Comparison of ENCODE assay signal across 8 cellular contexts in genomic region chr4:1166509-1167243, GRCh38. TPM values are rescaled to one million over a fixed set of nuclear protein-coding genes. Genes with fewer than 3 reads are reported as not detected.
A peak's percentile ranks its signal among the peaks of the same experiment; 100 is the strongest.
DNase-seq lines count a peak whose midpoint lies in the region; ATAC-seq, FAIRE-seq and TF ChIP-seq lines count a peak whose summit lies in the region.

No MANE protein-coding gene starts in this region.

- DNase-seq in DND-41 = no peak
- DNase-seq in astrocyte (ENCODE audit: low read depth) = no peak
- peak; percentile 38 for DNase-seq in natural killer cell
- DNase-seq in GOT3 (lab: John Stamatoyannopoulos, UW) = no peak
- no peak for DNase-seq in NCI-H226

- H3K27me3 ChIP-seq in DND-41 (ENCODE audit: insufficient read depth, low read length, poor library complexity) (no peaks in the 10 kb centered on the region), astrocyte (ENCODE audit: insufficient read depth, low read length) (peaks cover 13% of the 10 kb centered on the region)

- H3K4me3 ChIP-seq in DND-41 (ENCODE audit: low read depth in 1 of 2, low read length in 2 of 2) = peak overlapping the region in 1 of 2 experiments; percentile 60; a peak in 3 of 4 replicates
- peak overlapping the region; percentile 65 for H3K4me3 ChIP-seq in astrocyte (ENCODE audit: insufficient read depth, low read depth, low read length)

- intact Hi-C loops in natural killer cell (cut with micrococcal nuclease) = loop anchor here (1.0 to 5.0 kb wide), 7 partner anchors 18 to 180 kb away; partner anchors contain the start of gene UVSSA

- H3K4me1 ChIP-seq in DND-41 (ENCODE audit: insufficient read depth, low read length) (peaks cover 25% of the 10 kb centered on the region), astrocyte (ENCODE audit: insufficient read depth, low read length) (peaks cover 4% of the 10 kb centered on the region)

- peaks cover 31% of the 10 kb centered on the region for H3K27me3 Mint-ChIP-seq in astrocyte (ENCODE audit: low read depth, unreplicated experiment)
- no peaks in the 10 kb centered on the region for H3K27me3 Mint-ChIP-seq in natural killer cell (ENCODE audit: low read depth in 2 of 2)

- H3K79me2 ChIP-seq in DND-41 (ENCODE audit: insufficient read depth, low read length) (0 out of 2 replicates have a peak, but pooled peaks cover 5% of the 10 kb centered on the region), astrocyte (ENCODE audit: insufficient read depth, low read length) (no peaks in the 10 kb centered on the region)

- peak overlapping the region; percentile 47 for H3K4me3 Mint-ChIP-seq in astrocyte (ENCODE audit: unreplicated experiment)
- H3K4me3 Mint-ChIP-seq in natural killer cell = peak overlapping the region; percentile 94

- TF ChIP-seq CTCF in DND-41 (IDR thresholded peaks at IDR 0.05; ENCODE audit: borderline replicate concordance, extremely low read depth, low read length, poor library complexity, severe bottlenecking) = no peak
- TF ChIP-seq CTCF in astrocyte (IDR thresholded peaks at IDR 0.05; ENCODE audit: insufficient read depth, low read depth, low read length) = no peak
- no peak for TF ChIP-seq CTCF in natural killer cell (IDR thresholded peaks at IDR 0.05)

- peaks cover 3% of the 10 kb centered on the region for H3K4me1 Mint-ChIP-seq in astrocyte (ENCODE audit: low read depth, unreplicated experiment)
- peaks cover 48 to 49% of the 10 kb centered on the region in 2 donors for H3K4me1 Mint-ChIP-seq in natural killer cell

- H3K9me3 ChIP-seq in DND-41 (ENCODE audit: insufficient read depth, low read length, severe bottlenecking) (no peaks in the 10 kb centered on the region), astrocyte (ENCODE audit: insufficient read depth, low read depth, low read length) (no peaks in the 10 kb centered on the region)

- ATAC-seq in DND-41 (ENCODE audit: insufficient read depth, low read depth) = peak; percentile 8
- ATAC-seq in HG03439 (IDR thresholded peaks at IDR 0.05; ENCODE audit: unreplicated experiment) = peak; percentile 10
- ATAC-seq in natural killer cell = peak in 2 of 3 donors; percentile 18 to 20
- ATAC-seq in GM21390 (IDR thresholded peaks at IDR 0.05; ENCODE audit: unreplicated experiment) = no peak
- no peak for ATAC-seq in GM21515 (IDR thresholded peaks at IDR 0.05; ENCODE audit: unreplicated experiment)

- FAIRE-seq in astrocyte (lab: Jason Lieb, UNC) = no peak

- H3K9ac ChIP-seq in DND-41 (ENCODE audit: low read depth, low read length) = peak overlapping the region; percentile 81
- H3K9ac ChIP-seq in astrocyte (ENCODE audit: low read length) = peak overlapping the region; percentile 76

- H3K36me3 ChIP-seq in DND-41 (ENCODE audit: insufficient read depth, low read length) = no peaks in the 10 kb centered on the region
- H3K36me3 ChIP-seq in astrocyte (ENCODE audit: insufficient read depth, low read length) = no peaks in the 10 kb centered on the region

- H3K9me3 Mint-ChIP-seq in astrocyte (ENCODE audit: unreplicated experiment) (peaks cover 2% of the 10 kb centered on the region), natural killer cell (no peaks in the 10 kb centered on the region)

- H2AFZ ChIP-seq in DND-41 (ENCODE audit: low read depth, low read length) (peak overlapping the region; percentile 74), astrocyte (ENCODE audit: low read depth, low read length) (peak overlapping the region; percentile 78)

- H4K20me1 ChIP-seq in DND-41 (ENCODE audit: insufficient read depth, low read length) (no peaks in the 10 kb centered on the region), astrocyte (ENCODE audit: insufficient read depth, low read length) (peaks cover 5% of the 10 kb centered on the region)

- H3K36me3 Mint-ChIP-seq in astrocyte (ENCODE audit: low read depth, unreplicated experiment) (peaks cover 9% of the 10 kb centered on the region), natural killer cell (no peaks in the 10 kb centered on the region)

- H3K27ac Mint-ChIP-seq in astrocyte (ENCODE audit: unreplicated experiment) (peak overlapping the region; percentile 6), natural killer cell (peak overlapping the region; percentile 88 to 96)

- H3K4me2 ChIP-seq in DND-41 (ENCODE audit: insufficient read depth, low read length) = peak overlapping the region; percentile 74
- H3K4me2 ChIP-seq in astrocyte (ENCODE audit: low read length) = peak overlapping the region; percentile 87

- H3K27ac ChIP-seq in DND-41 (ENCODE audit: low read length) (peak overlapping the region; percentile 86), astrocyte (ENCODE audit: low read depth, low read length) (no peak overlapping the region)

RNA-seq across cellular contexts. Expression of gene SPON2, which starts 5.7 kb away (rescaled TPM):
- total RNA-seq in astrocyte (47.8 and 55.5 TPM in 2 replicates), natural killer cell (1,000 to 10,000 TPM; 1,124 to 1,574 (median 1,339) TPM)

RNA-seq across cellular contexts. Expression of gene RNF212, which starts 53.3 kb away (rescaled TPM):
- total RNA-seq in astrocyte = 2.0 and 2.2 TPM in 2 replicates
- 1 to 10 TPM; 1.0 to 2.0 (median 1.7) TPM for total RNA-seq in natural killer cell

Comparison
In these comparisons a context has a peak if more than half of its experiments do, and no peak if none do; other contexts are left out.
1. ATAC-seq: peak in DND-41 (single experiment), HG03439 (single experiment) and natural killer cell (2 of 3); none in GM21390 (single experiment) and GM21515 (single experiment).
2. RNA of gene SPON2, which starts 5.7 kb away (total RNA-seq): 1,124 to 1,574 TPM in natural killer cell; 47.8 to 55.5 TPM in astrocyte; every median in the first group is over 10 times any median in the second.